26 cellular contexts compared by ENCODE assay signal in genomic region chr13:45448965-45449559, GRCh38. TPM values are rescaled to one million over a fixed set of nuclear protein-coding genes. Genes with fewer than 3 reads are reported as not detected.
DNase-seq lines count a peak whose midpoint lies in the region; ATAC-seq and TF ChIP-seq lines count a peak whose summit lies in the region.
"Had no signal": no experiment of that assay in that cellular context is flagged by ENCODE, and none has a peak within 500 bp of the region (broad histone marks: within the 10 kb centered on the region; RNA-seq: fewer than 3 reads in every experiment).

No MANE protein-coding gene starts in this region.

- H4K8ac ChIP-seq in mesendoderm (ENCODE audit: low read depth, low read length) = no peak overlapping the region

- no peak for ATAC-seq in right lobe of liver
- ATAC-seq in natural killer cell = no peak
- ATAC-seq in HG02884 (IDR thresholded peaks at IDR 0.05; ENCODE audit: unreplicated experiment) = no peak
- ATAC-seq: GM12878 had no signal

- TF ChIP-seq CTCF in endodermal cell (conservative IDR thresholded peaks at IDR 0.05) = no peak
- no peak for TF ChIP-seq CTCF in hepatocyte (IDR thresholded peaks at IDR 0.05; ENCODE audit: poor library complexity)
- TF ChIP-seq CTCF in right lobe of liver (IDR thresholded peaks at IDR 0.05) = no peak
- no peak for TF ChIP-seq CTCF in GM13977 (IDR thresholded peaks at IDR 0.05; ENCODE audit: extremely low read depth, insufficient read depth, missing control alignments)
- no peak for TF ChIP-seq CTCF in natural killer cell (IDR thresholded peaks at IDR 0.05)

- H3K4ac ChIP-seq in mesendoderm (ENCODE audit: low read depth, low read length) = no peak overlapping the region

- H2AK5ac ChIP-seq in mesendoderm (ENCODE audit: low read length) = no peak overlapping the region

- H3K36me3 Mint-ChIP-seq in endodermal cell (ENCODE audit: low read depth) (no peaks in the 10 kb centered on the region), natural killer cell (no peaks in the 10 kb centered on the region)
- no peaks in the 10 kb centered on the region for H3K36me3 Mint-ChIP-seq in activated T-helper 1 cell treated with anti-CD3 and anti-CD28 coated beads, Interleukin-12 subunit alpha, Interleukin-12 subunit beta, Interleukin-2, Interleukin-4 antibody, amounts not matched to agents 30 ng/mL and 10 ng/mL and 1 ng/mL, durations not matched to agents 14 hours and 24 hours and 36 hours (ENCODE audit: low read depth)
- H3K36me3 Mint-ChIP-seq: CD14-positive monocyte; CD4-positive, alpha-beta memory T cell; CD4-positive, CD25-positive, alpha-beta regulatory T cell; CD8-positive, alpha-beta memory T cell had no signal

- H2BK5ac ChIP-seq in mesendoderm (ENCODE audit: low read length) = no peak overlapping the region

- no peaks in the 10 kb centered on the region for H3K9me2 ChIP-seq in hepatocyte (replicated peaks; ENCODE audit: insufficient read depth)

- H3K79me1 ChIP-seq in mesendoderm (ENCODE audit: low read length) = no peaks in the 10 kb centered on the region

- intact Hi-C loops in right lobe of liver (cut with DNase I) = no loop called here
- intact Hi-C loops in natural killer cell (cut with micrococcal nuclease) = no loop called here
- intact Hi-C loops in activated T-helper 1 cell treated with anti-CD3 and anti-CD28 coated beads, Interleukin-12 subunit alpha, Interleukin-12 subunit beta, Interleukin-2, Interleukin-4 antibody, amounts not matched to agents 30 ng/mL and 10 ng/mL and 1 ng/mL, durations not matched to agents 14 hours and 24 hours and 36 hours (cut with micrococcal nuclease) = no loop called here

- H3K27ac ChIP-seq in endodermal cell (ENCODE audit: low read depth, low read length) (no peak overlapping the region), hepatocyte (peak overlapping the region; percentile 52), right lobe of liver (peak overlapping the region in 2 of 3 donors; percentile 92 to 97), mesendoderm (ENCODE audit: low read depth, low read length) (no peak overlapping the region)
- H3K27ac ChIP-seq: BLaER1 had no signal

- no peak overlapping the region for H3K9ac ChIP-seq in endodermal cell (ENCODE audit: extremely low read depth, low read length, poor library complexity, severe bottlenecking)
- H3K9ac ChIP-seq in mesendoderm (ENCODE audit: low read length) = no peak overlapping the region
- H3K9ac ChIP-seq: BLaER1 had no signal

- no peaks in the 10 kb centered on the region for H3K9me3 ChIP-seq in endodermal cell (ENCODE audit: control insufficient read depth, low read length)
- no peaks in the 10 kb centered on the region for H3K9me3 ChIP-seq in hepatocyte (ENCODE audit: low read depth)
- no peaks in the 10 kb centered on the region for H3K9me3 ChIP-seq in right lobe of liver
- H3K9me3 ChIP-seq: BE2C, BLaER1 had no signal

- no peak overlapping the region for H3K18ac ChIP-seq in mesendoderm (ENCODE audit: low read length)

- H3K36me3 ChIP-seq in endodermal cell (ENCODE audit: control insufficient read depth, insufficient read depth, low read length) = no peaks in the 10 kb centered on the region
- H3K36me3 ChIP-seq in hepatocyte (replicated peaks; ENCODE audit: insufficient read depth, low read depth) = no peaks in the 10 kb centered on the region
- no peaks in the 10 kb centered on the region for H3K36me3 ChIP-seq in right lobe of liver
- H3K36me3 ChIP-seq in mesendoderm (ENCODE audit: control insufficient read depth, insufficient read depth, low read length) = no peaks in the 10 kb centered on the region
- H3K36me3 ChIP-seq: BE2C, BLaER1 had no signal

- in situ Hi-C loops in GM13977 (cut with MboI; ENCODE audit: low pct_unique_long_range_greater_than_20kb, low sequenced_read_pairs, unreplicated experiment) = no loop called here

- H3K4me1 ChIP-seq in endodermal cell (ENCODE audit: control insufficient read depth, insufficient read depth, low read length) = peaks cover 18% of the 10 kb centered on the region
- peaks cover 11% of the 10 kb centered on the region for H3K4me1 ChIP-seq in hepatocyte (ENCODE audit: insufficient read depth)
- peaks cover 0 to 49% (median 17%) of the 10 kb centered on the region in 4 donors for H3K4me1 ChIP-seq in right lobe of liver
- no peaks in the 10 kb centered on the region for H3K4me1 ChIP-seq in mesendoderm (ENCODE audit: control insufficient read depth, low read depth, low read length)
- H3K4me1 ChIP-seq: BE2C, BLaER1 had no signal

- no peak overlapping the region for H4K5ac ChIP-seq in mesendoderm (ENCODE audit: low read length)

- no peaks in the 10 kb centered on the region for H3K27me3 ChIP-seq in endodermal cell (ENCODE audit: control insufficient read depth, insufficient read depth, low read length, poor library complexity, severe bottlenecking)
- no peaks in the 10 kb centered on the region for H3K27me3 ChIP-seq in hepatocyte
- no peaks in the 10 kb centered on the region for H3K27me3 ChIP-seq in right lobe of liver
- no peaks in the 10 kb centered on the region for H3K27me3 ChIP-seq in mesendoderm (ENCODE audit: insufficient read depth, low read length, poor library complexity)
- H3K27me3 ChIP-seq: BLaER1 had no signal

- no peak for DNase-seq in endodermal cell
- DNase-seq in hepatocyte (ENCODE audit: low spot score) = no peak
- DNase-seq in right lobe of liver = no peak
- DNase-seq in mesendoderm = peak; percentile 8
- DNase-seq in GM13977 (ENCODE audit: low spot score) = no peak
- DNase-seq in natural killer cell = no peak
- DNase-seq in activated T-helper 1 cell treated with anti-CD3 and anti-CD28 coated beads, Interleukin-12 subunit alpha, Interleukin-12 subunit beta, Interleukin-2, Interleukin-4 antibody, amounts not matched to agents 30 ng/mL and 10 ng/mL and 1 ng/mL, durations not matched to agents 14 hours and 24 hours and 36 hours (ENCODE audit: low spot score) = no peak
- DNase-seq: 8988T; ACHN; BE2C; C1 segment of cervical spinal cord; CD4-positive, alpha-beta memory T cell; CD4-positive, CD25-positive, alpha-beta regulatory T cell; CD8-positive, alpha-beta memory T cell; COR-L47; DMS 273 treated with DMSO at 0.1 percent for 48 hours; DMS153; DMS53; DMS79; DND-41; EL; GDM1 had no signal

- H3K4me2 ChIP-seq in hepatocyte (no peak overlapping the region), mesendoderm (ENCODE audit: low read length) (no peak overlapping the region)
- H3K4me2 ChIP-seq: BLaER1 had no signal

- H3K4me3 ChIP-seq in endodermal cell (ENCODE audit: low read length) (no peak overlapping the region), hepatocyte (no peak overlapping the region), right lobe of liver (no peak overlapping the region), mesendoderm (ENCODE audit: low read length) (no peak overlapping the region)
- H3K4me3 ChIP-seq: BLaER1, GM12878 had no signal

- no peak overlapping the region for H3K23ac ChIP-seq in mesendoderm (ENCODE audit: low read length)

- no peak overlapping the region for H2BK15ac ChIP-seq in mesendoderm (replicated peaks; ENCODE audit: low read depth)

- no peak for TF ChIP-seq POLR2A in right lobe of liver (IDR thresholded peaks at IDR 0.05)

- H3K27me3 Mint-ChIP-seq in endodermal cell (ENCODE audit: insufficient read depth) (peaks cover 11% of the 10 kb centered on the region), natural killer cell (ENCODE audit: low read depth in 2 of 2) (peaks cover 21 to 27% of the 10 kb centered on the region in 2 donors)
- H3K27me3 Mint-ChIP-seq in activated T-helper 1 cell treated with anti-CD3 and anti-CD28 coated beads, Interleukin-12 subunit alpha, Interleukin-12 subunit beta, Interleukin-2, Interleukin-4 antibody, amounts not matched to agents 30 ng/mL and 10 ng/mL and 1 ng/mL, durations not matched to agents 14 hours and 24 hours and 36 hours (ENCODE audit: insufficient read depth) = peaks cover 11% of the 10 kb centered on the region

- H4K20me1 ChIP-seq in hepatocyte (ENCODE audit: insufficient read depth, poor library complexity, severe bottlenecking) = no peaks in the 10 kb centered on the region
- H4K20me1 ChIP-seq: BLaER1 had no signal

- H3K27ac Mint-ChIP-seq in endodermal cell (peak overlapping the region; percentile 0), natural killer cell (no peak overlapping the region)
- H3K27ac Mint-ChIP-seq in activated T-helper 1 cell treated with anti-CD3 and anti-CD28 coated beads, Interleukin-12 subunit alpha, Interleukin-12 subunit beta, Interleukin-2, Interleukin-4 antibody, amounts not matched to agents 30 ng/mL and 10 ng/mL and 1 ng/mL, durations not matched to agents 14 hours and 24 hours and 36 hours = no peak overlapping the region
- H3K27ac Mint-ChIP-seq: CD14-positive monocyte; CD4-positive, alpha-beta memory T cell; CD4-positive, CD25-positive, alpha-beta regulatory T cell; CD8-positive, alpha-beta memory T cell had no signal

- no peaks in the 10 kb centered on the region for H3K9me3 Mint-ChIP-seq in endodermal cell
- no peaks in the 10 kb centered on the region for H3K9me3 Mint-ChIP-seq in natural killer cell
- H3K9me3 Mint-ChIP-seq in activated T-helper 1 cell treated with anti-CD3 and anti-CD28 coated beads, Interleukin-12 subunit alpha, Interleukin-12 subunit beta, Interleukin-2, Interleukin-4 antibody, amounts not matched to agents 30 ng/mL and 10 ng/mL and 1 ng/mL, durations not matched to agents 14 hours and 24 hours and 36 hours = no peaks in the 10 kb centered on the region
- H3K9me3 Mint-ChIP-seq: CD4-positive, alpha-beta memory T cell; CD8-positive, alpha-beta memory T cell had no signal

- H2AFZ ChIP-seq in hepatocyte = no peak overlapping the region

- peaks cover 33% of the 10 kb centered on the region for H3K4me1 Mint-ChIP-seq in endodermal cell
- no peaks in the 10 kb centered on the region for H3K4me1 Mint-ChIP-seq in natural killer cell
- no peaks in the 10 kb centered on the region for H3K4me1 Mint-ChIP-seq in activated T-helper 1 cell treated with anti-CD3 and anti-CD28 coated beads, Interleukin-12 subunit alpha, Interleukin-12 subunit beta, Interleukin-2, Interleukin-4 antibody, amounts not matched to agents 30 ng/mL and 10 ng/mL and 1 ng/mL, durations not matched to agents 14 hours and 24 hours and 36 hours (ENCODE audit: low read depth)
- H3K4me1 Mint-ChIP-seq: CD14-positive monocyte; CD4-positive, alpha-beta memory T cell; CD4-positive, CD25-positive, alpha-beta regulatory T cell; CD8-positive, alpha-beta memory T cell had no signal

- 88 to 100% methylated on average over 1 of the region's 1 CpG for WGBS in endodermal cell (ENCODE audit: insufficient coverage in 1 of 2, insufficient read length in 1 of 2), 2 experiments
- WGBS in hepatocyte (ENCODE audit: low lambda C conversion rate, missing lambda C conversion rate) = 81% methylated on average over 1 of the region's 1 CpG
- 89% methylated on average over 1 of the region's 1 CpG for WGBS in right lobe of liver (ENCODE audit: insufficient coverage, low coverage, low lambda C conversion rate, missing lambda C conversion rate)
- no CpG with 5 or more reads among the region's 1 CpG for WGBS in mesendoderm (ENCODE audit: extremely low coverage, insufficient coverage, low lambda C conversion rate)

- no peak overlapping the region for H3K4me3 Mint-ChIP-seq in endodermal cell
- H3K4me3 Mint-ChIP-seq in natural killer cell = no peak overlapping the region
- H3K4me3 Mint-ChIP-seq in activated T-helper 1 cell treated with anti-CD3 and anti-CD28 coated beads, Interleukin-12 subunit alpha, Interleukin-12 subunit beta, Interleukin-2, Interleukin-4 antibody, amounts not matched to agents 30 ng/mL and 10 ng/mL and 1 ng/mL, durations not matched to agents 14 hours and 24 hours and 36 hours = no peak overlapping the region
- H3K4me3 Mint-ChIP-seq: CD14-positive monocyte; CD4-positive, alpha-beta memory T cell; CD4-positive, CD25-positive, alpha-beta regulatory T cell; CD8-positive, alpha-beta memory T cell had no signal

- no peak overlapping the region for H2BK120ac ChIP-seq in mesendoderm (ENCODE audit: low read depth, low read length)

- no peak overlapping the region for H3K56ac ChIP-seq in mesendoderm (ENCODE audit: low read length)

- H3K79me2 ChIP-seq in hepatocyte (no peaks in the 10 kb centered on the region), mesendoderm (ENCODE audit: control insufficient read depth, insufficient read depth, low read length) (no peaks in the 10 kb centered on the region)

RNA-seq across cellular contexts. Expression of gene COG3, which starts 15.7 kb away (rescaled TPM):
- total RNA-seq in endodermal cell = 10 to 100 TPM; 21.8 to 23.8 TPM
- polyA plus RNA-seq in endodermal cell (2013, experiment 1 of 2) = 21.4 TPM
- 20.8 TPM for polyA plus RNA-seq in endodermal cell (2013, experiment 2 of 2)
- 31.7 and 36.1 TPM in 2 replicates for total RNA-seq in hepatocyte
- polyA plus RNA-seq in hepatocyte = 19.9 and 27.3 TPM in 2 replicates
- total RNA-seq in right lobe of liver = 10 to 100 TPM; 18.9 to 66.3 (median 36.8) TPM
- polyA plus RNA-seq in mesendoderm (2013, experiment 1 of 2) = 16.4 TPM
- polyA plus RNA-seq in mesendoderm (2013, experiment 2 of 2) = 17.5 TPM
- 10 to 100 TPM; 48.8 to 58.1 (median 55.6) TPM for total RNA-seq in natural killer cell
- 22.9 and 23.2 TPM in 2 replicates for total RNA-seq in activated T-helper 1 cell treated with anti-CD3 and anti-CD28 coated beads, Interleukin-12 subunit alpha, Interleukin-12 subunit beta, Interleukin-2, Interleukin-4 antibody, amounts not matched to agents 30 ng/mL and 10 ng/mL and 1 ng/mL, durations not matched to agents 14 hours and 24 hours and 36 hours

RNA-seq across cellular contexts. Expression of gene SLC25A30, which starts 30.9 kb away (rescaled TPM):
- total RNA-seq in endodermal cell = 10 to 100 TPM in 1 of 2 donors, 1 to 10 TPM in 1; 9.9 to 12.4 TPM
- 7.4 TPM for polyA plus RNA-seq in endodermal cell (2013, experiment 1 of 2)
- 6.5 TPM for polyA plus RNA-seq in endodermal cell (2013, experiment 2 of 2)
- 13.3 and 15.7 TPM in 2 replicates for total RNA-seq in hepatocyte
- 2.8 and 4.3 TPM in 2 replicates for polyA plus RNA-seq in hepatocyte
- 10 to 100 TPM; 16.1 to 60.4 (median 45.0) TPM for total RNA-seq in right lobe of liver
- polyA plus RNA-seq in mesendoderm (2013, experiment 1 of 2) = 3.4 TPM
- 4.8 TPM for polyA plus RNA-seq in mesendoderm (2013, experiment 2 of 2)
- 10 to 100 TPM; 15.0 to 22.3 (median 22.0) TPM for total RNA-seq in natural killer cell
- 16.0 and 16.3 TPM in 2 replicates for total RNA-seq in activated T-helper 1 cell treated with anti-CD3 and anti-CD28 coated beads, Interleukin-12 subunit alpha, Interleukin-12 subunit beta, Interleukin-2, Interleukin-4 antibody, amounts not matched to agents 30 ng/mL and 10 ng/mL and 1 ng/mL, durations not matched to agents 14 hours and 24 hours and 36 hours

Comparison
In these comparisons a context has a peak if more than half of its experiments do, and no peak if none do; other contexts are left out.
1. H3K27ac ChIP-seq: peak in hepatocyte (single experiment) and right lobe of liver (2 of 3); none in endodermal cell (single experiment) and mesendoderm (single experiment).